1 cellular context compared by ENCODE assay signal in genomic region chr7:44650242-44650641, GRCh38.
TF ChIP-seq lines count a peak whose summit lies in the region.

No MANE protein-coding gene starts in this region.

TF ChIP-seq in GM23338, 12 proteins besides CTCF, POLR2A, EP300 and RAD21 (continued from another document):
- TF ChIP-seq, protein P1, sequence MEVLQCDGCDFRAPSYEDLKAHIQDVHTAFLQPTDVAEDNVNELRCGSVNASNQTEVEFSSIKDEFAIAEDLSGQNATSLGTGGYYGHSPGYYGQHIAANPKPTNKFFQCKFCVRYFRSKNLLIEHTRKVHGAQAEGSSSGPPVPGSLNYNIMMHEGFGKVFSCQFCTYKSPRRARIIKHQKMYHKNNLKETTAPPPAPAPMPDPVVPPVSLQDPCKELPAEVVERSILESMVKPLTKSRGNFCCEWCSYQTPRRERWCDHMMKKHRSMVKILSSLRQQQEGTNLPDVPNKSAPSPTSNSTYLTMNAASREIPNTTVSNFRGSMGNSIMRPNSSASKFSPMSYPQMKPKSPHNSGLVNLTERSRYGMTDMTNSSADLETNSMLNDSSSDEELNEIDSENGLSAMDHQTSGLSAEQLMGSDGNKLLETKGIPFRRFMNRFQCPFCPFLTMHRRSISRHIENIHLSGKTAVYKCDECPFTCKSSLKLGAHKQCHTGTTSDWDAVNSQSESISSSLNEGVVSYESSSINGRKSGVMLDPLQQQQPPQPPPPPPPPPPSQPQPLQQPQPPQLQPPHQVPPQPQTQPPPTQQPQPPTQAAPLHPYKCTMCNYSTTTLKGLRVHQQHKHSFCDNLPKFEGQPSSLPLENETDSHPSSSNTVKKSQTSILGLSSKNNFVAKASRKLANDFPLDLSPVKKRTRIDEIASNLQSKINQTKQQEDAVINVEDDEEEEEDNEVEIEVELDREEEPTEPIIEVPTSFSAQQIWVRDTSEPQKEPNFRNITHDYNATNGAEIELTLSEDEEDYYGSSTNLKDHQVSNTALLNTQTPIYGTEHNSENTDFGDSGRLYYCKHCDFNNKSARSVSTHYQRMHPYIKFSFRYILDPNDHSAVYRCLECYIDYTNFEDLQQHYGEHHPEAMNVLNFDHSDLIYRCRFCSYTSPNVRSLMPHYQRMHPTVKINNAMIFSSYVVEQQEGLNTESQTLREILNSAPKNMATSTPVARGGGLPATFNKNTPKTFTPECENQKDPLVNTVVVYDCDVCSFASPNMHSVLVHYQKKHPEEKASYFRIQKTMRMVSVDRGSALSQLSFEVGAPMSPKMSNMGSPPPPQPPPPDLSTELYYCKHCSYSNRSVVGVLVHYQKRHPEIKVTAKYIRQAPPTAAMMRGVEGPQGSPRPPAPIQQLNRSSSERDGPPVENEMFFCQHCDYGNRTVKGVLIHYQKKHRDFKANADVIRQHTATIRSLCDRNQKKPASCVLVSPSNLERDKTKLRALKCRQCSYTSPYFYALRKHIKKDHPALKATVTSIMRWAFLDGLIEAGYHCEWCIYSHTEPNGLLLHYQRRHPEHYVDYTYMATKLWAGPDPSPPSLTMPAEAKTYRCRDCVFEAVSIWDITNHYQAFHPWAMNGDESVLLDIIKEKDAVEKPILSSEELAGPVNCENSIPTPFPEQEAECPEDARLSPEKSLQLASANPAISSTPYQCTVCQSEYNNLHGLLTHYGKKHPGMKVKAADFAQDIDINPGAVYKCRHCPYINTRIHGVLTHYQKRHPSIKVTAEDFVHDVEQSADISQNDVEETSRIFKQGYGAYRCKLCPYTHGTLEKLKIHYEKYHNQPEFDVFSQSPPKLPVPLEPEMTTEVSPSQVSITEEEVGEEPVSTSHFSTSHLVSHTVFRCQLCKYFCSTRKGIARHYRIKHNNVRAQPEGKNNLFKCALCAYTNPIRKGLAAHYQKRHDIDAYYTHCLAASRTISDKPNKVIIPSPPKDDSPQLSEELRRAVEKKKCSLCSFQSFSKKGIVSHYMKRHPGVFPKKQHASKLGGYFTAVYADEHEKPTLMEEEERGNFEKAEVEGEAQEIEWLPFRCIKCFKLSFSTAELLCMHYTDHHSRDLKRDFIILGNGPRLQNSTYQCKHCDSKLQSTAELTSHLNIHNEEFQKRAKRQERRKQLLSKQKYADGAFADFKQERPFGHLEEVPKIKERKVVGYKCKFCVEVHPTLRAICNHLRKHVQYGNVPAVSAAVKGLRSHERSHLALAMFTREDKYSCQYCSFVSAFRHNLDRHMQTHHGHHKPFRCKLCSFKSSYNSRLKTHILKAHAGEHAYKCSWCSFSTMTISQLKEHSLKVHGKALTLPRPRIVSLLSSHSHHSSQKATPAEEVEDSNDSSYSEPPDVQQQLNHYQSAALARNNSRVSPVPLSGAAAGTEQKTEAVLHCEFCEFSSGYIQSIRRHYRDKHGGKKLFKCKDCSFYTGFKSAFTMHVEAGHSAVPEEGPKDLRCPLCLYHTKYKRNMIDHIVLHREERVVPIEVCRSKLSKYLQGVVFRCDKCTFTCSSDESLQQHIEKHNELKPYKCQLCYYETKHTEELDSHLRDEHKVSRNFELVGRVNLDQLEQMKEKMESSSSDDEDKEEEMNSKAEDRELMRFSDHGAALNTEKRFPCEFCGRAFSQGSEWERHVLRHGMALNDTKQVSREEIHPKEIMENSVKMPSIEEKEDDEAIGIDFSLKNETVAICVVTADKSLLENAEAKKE (CRISPR knock-in tag; IDR thresholded peaks at IDR 0.05): no peak
- TF ChIP-seq EZH2 (IDR thresholded peaks at IDR 0.05; ENCODE audit: low read depth, unreplicated experiment): no peak
